ENCODE assay signal across 21 cellular contexts in the genomic region with DNA sequence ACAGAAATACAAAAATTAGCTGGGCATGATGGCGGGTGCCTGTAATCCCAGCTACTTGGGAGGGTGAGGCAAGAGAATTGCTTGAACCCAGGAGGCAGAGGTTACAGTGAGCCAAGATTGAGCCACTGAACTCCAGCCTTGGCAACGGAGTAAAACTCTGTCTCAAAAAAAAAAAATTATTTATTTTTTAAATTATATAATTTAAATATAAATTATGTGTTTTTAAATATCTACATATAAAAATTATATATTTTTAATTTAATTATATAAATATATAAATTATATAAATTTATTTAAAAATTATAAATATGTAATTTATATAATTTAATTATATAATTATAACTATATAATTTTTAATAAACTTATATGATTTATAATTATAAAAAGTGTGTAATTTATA. TPM values are rescaled to one million over a fixed set of nuclear protein-coding genes. Genes with fewer than 3 reads are reported as not detected.
"Had no signal": no experiment of that assay in that cellular context is flagged by ENCODE, and none has a peak within 500 bp of the region (broad histone marks: within the 10 kb centered on the region; RNA-seq: fewer than 3 reads in every experiment).

No MANE protein-coding gene starts in this region.

- H3K36me3 Mint-ChIP-seq: naive B cell; naive thymus-derived CD8-positive, alpha-beta T cell had no signal

- H3K27ac Mint-ChIP-seq: mesothelial cell of epicardium; naive B cell; naive thymus-derived CD8-positive, alpha-beta T cell had no signal

- ATAC-seq: foreskin keratinocyte; heart right ventricle; left cardiac atrium; left lung; left ventricle myocardium superior; lower lobe of right lung; mucosa of descending colon; naive thymus-derived CD8-positive, alpha-beta T cell had no signal

- H3K4me1 Mint-ChIP-seq: naive B cell; naive thymus-derived CD8-positive, alpha-beta T cell had no signal

- H3K27me3 Mint-ChIP-seq: naive B cell had no signal

- FAIRE-seq: endothelial cell of umbilical vein, islet of Langerhans, keratinocyte had no signal

- DNase-seq: dermis blood vessel endothelial cell; dorsolateral prefrontal cortex; effector CD4-positive, alpha-beta T cell; effector memory CD4-positive, alpha-beta T cell; foreskin keratinocyte; glutamatergic neuron; head of caudate nucleus; heart right ventricle; hippocampal formation; left cardiac atrium; left lung; left ventricle myocardium superior; lower lobe of right lung; mesenchymal stem cell; naive B cell had no signal

- H3K4me3 Mint-ChIP-seq: mesothelial cell of epicardium; naive B cell; naive thymus-derived CD8-positive, alpha-beta T cell had no signal

RNA-seq across cellular contexts. Expression of a gene that starts 51.2 kb away (rescaled TPM):
- total RNA-seq: naive thymus-derived CD8-positive, alpha-beta T cell had no signal
